9 cellular contexts compared by ENCODE assay signal in the genomic region with DNA sequence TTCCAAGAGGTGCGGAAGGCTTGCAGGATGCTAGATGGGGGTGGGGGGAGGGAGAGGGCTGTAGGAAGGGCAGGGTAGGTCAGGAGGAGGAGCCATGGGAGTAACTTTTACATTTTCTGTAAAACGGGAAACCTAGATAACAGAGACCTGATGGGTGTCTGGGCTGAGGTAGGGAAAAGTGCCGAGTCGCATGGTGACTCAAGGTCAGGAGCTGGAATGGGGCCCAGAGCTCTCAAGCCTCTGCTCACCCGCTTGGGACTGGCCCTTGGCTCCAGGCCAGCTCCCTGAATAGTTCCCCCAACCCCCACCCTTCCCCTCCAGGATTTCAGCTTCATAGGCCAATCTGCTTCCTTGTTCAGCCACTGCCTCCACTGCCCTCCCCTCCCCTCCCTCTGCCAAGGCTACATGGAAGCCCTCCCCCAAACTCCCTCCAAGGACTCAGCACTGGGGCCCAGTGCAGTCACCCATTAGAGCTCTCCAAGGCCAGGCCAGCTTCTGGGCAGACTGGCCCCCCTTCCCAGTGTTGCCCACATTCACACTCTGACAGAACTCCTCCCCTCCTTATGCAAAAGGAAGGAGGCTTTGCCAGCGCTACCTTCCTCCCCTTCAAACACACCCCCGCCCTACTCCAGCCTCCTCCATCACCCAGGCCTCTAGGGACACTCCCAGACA. TPM values are rescaled to one million over a fixed set of nuclear protein-coding genes. Genes with fewer than 3 reads are reported as not detected.
DNase-seq lines count a peak whose midpoint lies in the region; ATAC-seq and TF ChIP-seq lines count a peak whose summit lies in the region.
"Had no signal": no experiment of that assay in that cellular context is flagged by ENCODE, and none has a peak within 500 bp of the region (broad histone marks: within the 10 kb centered on the region; RNA-seq: fewer than 3 reads in every experiment).

No MANE protein-coding gene starts in this region.

- H3K27me3 Mint-ChIP-seq in chondrocyte (ENCODE audit: low read depth), result no peaks in the 10 kb centered on the region

- peak; percentile 97 for ATAC-seq in upper lobe of right lung
- no peak for ATAC-seq in activated naive CD4-positive, alpha-beta T cell treated with anti-CD3 and anti-CD28 coated beads, Interleukin-2, amount 50 U/mL, for 72 hours
- ATAC-seq: GM12878 had no signal

- no peaks in the 10 kb centered on the region for H3K36me3 Mint-ChIP-seq in chondrocyte (ENCODE audit: low read depth)
- no peaks in the 10 kb centered on the region for H3K36me3 Mint-ChIP-seq in activated naive CD4-positive, alpha-beta T cell treated with anti-CD3 and anti-CD28 coated beads, Interleukin-2, amount 50 U/mL, for 72 hours

- TF ChIP-seq POLR2A in NB4 (IDR thresholded peaks at IDR 0.05; ENCODE audit: extremely low read depth, insufficient read length) (no peak), lower leg skin (IDR thresholded peaks at IDR 0.05) (no peak)

- H3K36me3 ChIP-seq in upper lobe of right lung, result no peaks in the 10 kb centered on the region

- no peaks in the 10 kb centered on the region for H3K9me3 ChIP-seq in upper lobe of right lung

- H3K9me3 Mint-ChIP-seq in chondrocyte (ENCODE audit: low read depth), result no peaks in the 10 kb centered on the region
- no peaks in the 10 kb centered on the region for H3K9me3 Mint-ChIP-seq in activated naive CD4-positive, alpha-beta T cell treated with anti-CD3 and anti-CD28 coated beads, Interleukin-2, amount 50 U/mL, for 72 hours

- no peak overlapping the region for H3K4me3 Mint-ChIP-seq in chondrocyte (ENCODE audit: unreplicated experiment)

- H3K27me3 ChIP-seq in upper lobe of right lung, result no peaks in the 10 kb centered on the region

- H3K4me1 ChIP-seq in upper lobe of right lung, result peaks cover 31% of the 10 kb centered on the region

- H3K27ac Mint-ChIP-seq in chondrocyte (ENCODE audit: unreplicated experiment), result peak overlapping the region; percentile 90
- no peak overlapping the region for H3K27ac Mint-ChIP-seq in activated naive CD4-positive, alpha-beta T cell treated with anti-CD3 and anti-CD28 coated beads, Interleukin-2, amount 50 U/mL, for 72 hours

- TF ChIP-seq CTCF in C4-2B (conservative IDR thresholded peaks at IDR 0.05), result no peak
- no peak for TF ChIP-seq CTCF in NB4 (IDR thresholded peaks at IDR 0.05; ENCODE audit: low read depth, low read length)
- no peak for TF ChIP-seq CTCF in chondrocyte (IDR thresholded peaks at IDR 0.05)
- no peak for TF ChIP-seq CTCF in lower leg skin (IDR thresholded peaks at IDR 0.05)
- TF ChIP-seq CTCF in upper lobe of right lung (IDR thresholded peaks at IDR 0.05), result no peak

- H3K4me3 ChIP-seq in NB4 (ENCODE audit: low read depth, low read length), result no peak overlapping the region
- no peak overlapping the region for H3K4me3 ChIP-seq in lower leg skin (ENCODE audit: low read depth, poor library complexity, severe bottlenecking)
- H3K4me3 ChIP-seq in upper lobe of right lung, result no peak overlapping the region
- H3K4me3 ChIP-seq: GM12878 had no signal

- peak; percentile 48 for DNase-seq in NB4 (ENCODE audit: low read depth)
- DNase-seq in chondrocyte (ENCODE audit: low spot score), result no peak
- DNase-seq in lower leg skin (ENCODE audit: low spot score in 2 of 2), result peak; percentile 66 to 94
- peak; percentile 90 for DNase-seq in upper lobe of right lung
- no peak for DNase-seq in activated CD4-positive, alpha-beta T cell treated with anti-CD3 and anti-CD28 coated beads, Interleukin-2, amount 50 U/mL, for 1 hour
- no peak for DNase-seq in activated naive CD4-positive, alpha-beta T cell treated with anti-CD3 and anti-CD28 coated beads, Interleukin-2, amount 50 U/mL, for 72 hours (ENCODE audit: low spot score in 2 of 2)
- no peak for DNase-seq in SK-N-DZ (ENCODE audit: low spot score)

- WGBS in lower leg skin, 2 donors, result 33 to 54% methylated on average over 7 of the region's 7 CpGs

- peaks cover 73% of the 10 kb centered on the region for H3K4me1 Mint-ChIP-seq in chondrocyte (ENCODE audit: low read depth)

- intact Hi-C loops in lower leg skin (cut with DNase I; ENCODE audit: low total_unique reads), result no loop called here
- intact Hi-C loops in upper lobe of right lung (cut with DNase I), result no loop called here

- H3K27ac ChIP-seq in C4-2B (peak overlapping the region; percentile 97), upper lobe of right lung (peak overlapping the region; percentile 17)

RNA-seq across cellular contexts. Expression of gene TSC22D3, which starts 43.6 kb away (rescaled TPM):
- total RNA-seq in chondrocyte, result 191 to 199 TPM (median 199 TPM) in 3 replicates
- total RNA-seq in lower leg skin, result 1,000 to 10,000 TPM in 1 of 4 donors, 100 to 1,000 TPM in 3; 474 to 1,005 (median 756) TPM
- 317 TPM for total RNA-seq in upper lobe of right lung
- 10 to 100 TPM; 41.1 to 80.3 TPM for total RNA-seq in activated naive CD4-positive, alpha-beta T cell treated with anti-CD3 and anti-CD28 coated beads, Interleukin-2, amount 50 U/mL, for 72 hours
- 47.0 and 48.2 TPM in 2 replicates for polyA plus RNA-seq in SK-N-DZ (2014; cell fraction: cytosol; rRNA removed)
- 19.2 and 26.6 TPM in 2 replicates for polyA plus RNA-seq in SK-N-DZ (2014; cell fraction: nucleus; rRNA removed)

RNA-seq across cellular contexts. Expression of gene NCBP2L, which starts 45.6 kb away (rescaled TPM):
- not detected in 3 replicates for total RNA-seq in chondrocyte
- total RNA-seq in lower leg skin, result under 1 TPM in 2 of 4 donors, not detected in 2; 0.23 to 0.32 TPM
- not detected for total RNA-seq in upper lobe of right lung
- total RNA-seq in activated naive CD4-positive, alpha-beta T cell treated with anti-CD3 and anti-CD28 coated beads, Interleukin-2, amount 50 U/mL, for 72 hours, result not detected
- polyA plus RNA-seq in SK-N-DZ (2014; cell fraction: cytosol; rRNA removed), result not detected in 2 replicates
- not detected in 2 replicates for polyA plus RNA-seq in SK-N-DZ (2014; cell fraction: nucleus; rRNA removed)
- total RNA-seq: GM12878 had no signal
- polyA plus RNA-seq: GM12878 had no signal

Comparison
In these comparisons a context has a peak if more than half of its experiments do, and no peak if none do; other contexts are left out.
1. DNase-seq: peak in NB4 (single experiment), lower leg skin (2 of 2) and upper lobe of right lung (single experiment); none in chondrocyte (single experiment), activated CD4-positive, alpha-beta T cell treated with anti-CD3 and anti-CD28 coated beads, Interleukin-2, amount 50 U/mL, for 1 hour (single experiment), activated naive CD4-positive, alpha-beta T cell treated with anti-CD3 and anti-CD28 coated beads, Interleukin-2, amount 50 U/mL, for 72 hours (0 of 2) and SK-N-DZ (single experiment).